1 cellular context compared by ENCODE assay signal in genomic region chr2:158043181-158043948, GRCh38.
TF ChIP-seq lines count a peak whose summit lies in the region.

No MANE protein-coding gene starts in this region.

TF ChIP-seq in GM23338, 12 proteins besides CTCF, POLR2A, EP300 and RAD21 (continued from another document):
- TF ChIP-seq ZNF462 (CRISPR knock-in tag; IDR thresholded peaks at IDR 0.05) (no peak), STAT1 (IDR thresholded peaks at IDR 0.05; ENCODE audit: unreplicated experiment) (no peak), JUNB (IDR thresholded peaks at IDR 0.05; ENCODE audit: unreplicated experiment) (no peak), ETS1 (IDR thresholded peaks at IDR 0.05) (no peak)
